ENCODE assay signal across 8 cellular contexts in genomic region chr4:140754918-140755810, GRCh38. TPM values are rescaled to one million over a fixed set of nuclear protein-coding genes. Genes with fewer than 3 reads are reported as not detected.
DNase-seq lines count a peak whose midpoint lies in the region; TF ChIP-seq lines count a peak whose summit lies in the region.

No MANE protein-coding gene starts in this region.

- H3K4me3 Mint-ChIP-seq in activated naive CD4-positive, alpha-beta T cell treated with anti-CD3 and anti-CD28 coated beads for 36 hours = peak overlapping the region; percentile 18

- peaks cover 54% of the 10 kb centered on the region for H3K27me3 Mint-ChIP-seq in activated naive CD4-positive, alpha-beta T cell treated with anti-CD3 and anti-CD28 coated beads for 36 hours (ENCODE audit: low read depth)

- H3K9me3 Mint-ChIP-seq in activated naive CD4-positive, alpha-beta T cell treated with anti-CD3 and anti-CD28 coated beads for 36 hours = no peaks in the 10 kb centered on the region

- H3K4me1 ChIP-seq in rectal smooth muscle tissue (ENCODE audit: control insufficient read depth, insufficient read depth, low read length) = no peaks in the 10 kb centered on the region

- TF ChIP-seq CTCF in epithelial cell of proximal tubule (conservative IDR thresholded peaks at IDR 0.05; ENCODE audit: low read depth, low read length) = no peak

- CTCF ChIA-PET in activated naive CD4-positive, alpha-beta T cell treated with anti-CD3 and anti-CD28 coated beads for 36 hours (lab: Charles Lee) = no interaction called here

- no peaks in the 10 kb centered on the region for H3K27me3 ChIP-seq in rectal smooth muscle tissue (ENCODE audit: control insufficient read depth, insufficient read depth, low read length)

- no peaks in the 10 kb centered on the region for H3K36me3 ChIP-seq in rectal smooth muscle tissue (ENCODE audit: control insufficient read depth, insufficient read depth, low read length)

- intact Hi-C loops in activated naive CD4-positive, alpha-beta T cell treated with anti-CD3 and anti-CD28 coated beads for 36 hours (cut with micrococcal nuclease) = no loop called here

- no peak overlapping the region for H3K9ac ChIP-seq in rectal smooth muscle tissue (ENCODE audit: low read length)

- DNase-seq in activated naive CD4-positive, alpha-beta T cell treated with anti-CD3 and anti-CD28 coated beads for 36 hours = no peak
- no peak for DNase-seq in activated naive CD4-positive, alpha-beta T cell (lab: John Stamatoyannopoulos, UW)
- DNase-seq in NCI-H1694 (lab: John Stamatoyannopoulos, UW) = peak; percentile 14
- DNase-seq in epithelial cell of proximal tubule (ENCODE audit: low read depth) = no peak
- no peak for DNase-seq in AG20443 (ENCODE audit: low spot score)
- no peak for DNase-seq in NCI-H226
- no peak for DNase-seq in NCI-H1436 (lab: John Stamatoyannopoulos, UW)

- no peaks in the 10 kb centered on the region for H3K36me3 Mint-ChIP-seq in activated naive CD4-positive, alpha-beta T cell treated with anti-CD3 and anti-CD28 coated beads for 36 hours (ENCODE audit: low read depth)

- peaks cover 4% of the 10 kb centered on the region for H3K4me1 Mint-ChIP-seq in activated naive CD4-positive, alpha-beta T cell treated with anti-CD3 and anti-CD28 coated beads for 36 hours (ENCODE audit: low read depth)

- H3K4me3 ChIP-seq in epithelial cell of proximal tubule (ENCODE audit: low read depth, low read length) (peak overlapping the region; percentile 89), rectal smooth muscle tissue (ENCODE audit: low read length) (peak overlapping the region; percentile 91)

- H3K27ac ChIP-seq in rectal smooth muscle tissue (ENCODE audit: low read depth, low read length) = peak overlapping the region; percentile 63

- no peak overlapping the region for H3K27ac Mint-ChIP-seq in activated naive CD4-positive, alpha-beta T cell treated with anti-CD3 and anti-CD28 coated beads for 36 hours

RNA-seq across cellular contexts. Expression of gene TBC1D9, which starts 1.0 kb away (rescaled TPM):
- total RNA-seq in activated naive CD4-positive, alpha-beta T cell treated with anti-CD3 and anti-CD28 coated beads for 36 hours = under 1 TPM in 1 of 2 experiments, not detected in 1; 0.12 TPM
- 15.1 and 20.3 TPM in 2 replicates for total RNA-seq in epithelial cell of proximal tubule

Comparison
In these comparisons a context has a peak if more than half of its experiments do, and no peak if none do; other contexts are left out.
1. RNA of gene TBC1D9, which starts 1.0 kb away (total RNA-seq): 15.1 to 20.3 TPM in epithelial cell of proximal tubule; 0.12 TPM in activated naive CD4-positive, alpha-beta T cell treated with anti-CD3 and anti-CD28 coated beads for 36 hours; every median in the first group is over 10 times any median in the second.